Comparison of ENCODE assay signal across 8 cellular contexts in genomic region chr4:184100297-184100885, GRCh38.
DNase-seq lines count a peak whose midpoint lies in the region; ATAC-seq and TF ChIP-seq lines count a peak whose summit lies in the region.

No MANE protein-coding gene starts in this region.

- peak; percentile 48 for ATAC-seq in GM18502 (IDR thresholded peaks at IDR 0.05; ENCODE audit: poor library complexity, unreplicated experiment)
- peak; percentile 52 to 70 for ATAC-seq in activated T-cell treated with anti-CD3 and anti-CD28 coated beads, Interleukin-2, amount 50 U/mL, for 72 hours (replicated peaks in 1 of 2)
- ATAC-seq in WTC11 = no peak
- no peak for ATAC-seq in HG02571 (IDR thresholded peaks at IDR 0.05; ENCODE audit: unreplicated experiment)

- no peaks in the 10 kb centered on the region for H3K4me1 ChIP-seq in KMS-11 (ENCODE audit: low read depth, poor library complexity, severe bottlenecking)

- CTCF ChIA-PET in WTC11 (lab: Charles Lee) = no interaction called here

- no peaks in the 10 kb centered on the region for H3K36me3 ChIP-seq in KMS-11 (ENCODE audit: insufficient read depth)

- POLR2A ChIA-PET in WTC11 (lab: Charles Lee) = no interaction called here

- TF ChIP-seq CTCF in AG09309 (IDR thresholded peaks at IDR 0.05; ENCODE audit: control insufficient read depth, insufficient read depth, low read depth, low read length, missing control alignments) (peak; percentile 41), KMS-11 (conservative IDR thresholded peaks at IDR 0.05; ENCODE audit: low read depth, low read length) (peak; percentile 88), WTC11 (IDR thresholded peaks at IDR 0.05) (no peak)

- peak overlapping the region; percentile 5; the same call in 1 of the 2 replicates for H2AFZ ChIP-seq in KMS-11 (ENCODE audit: low read depth)

- H3K79me2 ChIP-seq in KMS-11 (ENCODE audit: insufficient read depth, low read depth) = no peaks in the 10 kb centered on the region

- H3K9ac ChIP-seq in KMS-11 = no peak overlapping the region

- H3K36me3 Mint-ChIP-seq in activated T-cell treated with anti-CD3 and anti-CD28 coated beads, Interleukin-2, amount 50 U/mL, for 72 hours (ENCODE audit: insufficient read depth in 2 of 2) = no peaks in the 10 kb centered on the region
- H3K36me3 Mint-ChIP-seq in WTC11 = no peaks in the 10 kb centered on the region

- no peaks in the 10 kb centered on the region for H3K27me3 ChIP-seq in KMS-11 (ENCODE audit: insufficient read depth, low read depth)

- H3K4me3 ChIP-seq in AG09309 (ENCODE audit: control insufficient read depth, low read depth, low read length) = no peak overlapping the region
- no peak overlapping the region for H3K4me3 ChIP-seq in KMS-11 (IDR thresholded peaks at IDR 0.05; ENCODE audit: insufficient read depth, low read depth, low read length)

- H3K4me1 Mint-ChIP-seq in activated T-cell treated with anti-CD3 and anti-CD28 coated beads, Interleukin-2, amount 50 U/mL, for 72 hours (ENCODE audit: low read depth) = peaks cover 6% of the 10 kb centered on the region
- H3K4me1 Mint-ChIP-seq in WTC11 = peaks cover 30% of the 10 kb centered on the region

- no peak overlapping the region for H3K27ac ChIP-seq in KMS-11

- H3K27ac Mint-ChIP-seq in activated T-cell treated with anti-CD3 and anti-CD28 coated beads, Interleukin-2, amount 50 U/mL, for 72 hours = no peak overlapping the region
- H3K27ac Mint-ChIP-seq in WTC11 = no peak overlapping the region

- peaks cover 9% of the 10 kb centered on the region for H3K27me3 Mint-ChIP-seq in activated T-cell treated with anti-CD3 and anti-CD28 coated beads, Interleukin-2, amount 50 U/mL, for 72 hours (ENCODE audit: low read depth)
- no peaks in the 10 kb centered on the region; the same call in 1 of the 2 replicates for H3K27me3 Mint-ChIP-seq in WTC11 (ENCODE audit: low read depth)

- H3K9me3 Mint-ChIP-seq in activated T-cell treated with anti-CD3 and anti-CD28 coated beads, Interleukin-2, amount 50 U/mL, for 72 hours = no peaks in the 10 kb centered on the region
- peaks cover 5% of the 10 kb centered on the region; the same call in 1 of the 2 replicates for H3K9me3 Mint-ChIP-seq in WTC11

- H3K4me2 ChIP-seq in KMS-11 = no peak overlapping the region

- no peak overlapping the region for H3K4me3 Mint-ChIP-seq in activated T-cell treated with anti-CD3 and anti-CD28 coated beads, Interleukin-2, amount 50 U/mL, for 72 hours
- H3K4me3 Mint-ChIP-seq in WTC11 = no peak overlapping the region

- H4K20me1 ChIP-seq in KMS-11 (ENCODE audit: insufficient read depth) = no peaks in the 10 kb centered on the region

- DNase-seq in AG09309 (ENCODE audit: low read depth) (no peak), islet precursor cell (peak; percentile 79), WTC11 (ENCODE audit: low spot score) (no peak)
- DNase-seq in activated T-cell treated with anti-CD3 and anti-CD28 coated beads, Interleukin-2, amount 50 U/mL, for 72 hours = peak; percentile 46 to 68
- peak in 2 of 3 experiments; percentile 15 to 41 for DNase-seq in stimulated activated CD4-positive, alpha-beta T cell treated with anti-CD3 and anti-CD28 coated beads, TNF-alpha, amount 100 ng/mL, for 24 hours (ENCODE audit: low read depth in 3 of 3)

TF ChIP-seq in WTC11, 78 proteins besides CTCF, POLR2A, EP300 and RAD21:
- TF ChIP-seq PRDM15 (CRISPR knock-in tag; IDR thresholded peaks at IDR 0.05) (no peak), CREM (CRISPR knock-in tag; IDR thresholded peaks at IDR 0.05) (no peak), ZNF423 (CRISPR knock-in tag; IDR thresholded peaks at IDR 0.05) (no peak), ERG (CRISPR knock-in tag; IDR thresholded peaks at IDR 0.05) (no peak), ZMAT4 (CRISPR knock-in tag; IDR thresholded peaks at IDR 0.05) (no peak), ZNF138 (CRISPR knock-in tag; conservative IDR thresholded peaks at IDR 0.05) (no peak), TP53 (CRISPR knock-in tag; IDR thresholded peaks at IDR 0.05) (no peak), FOXP4 (CRISPR knock-in tag; IDR thresholded peaks at IDR 0.05) (no peak), CDX4 (CRISPR knock-in tag; IDR thresholded peaks at IDR 0.05; ENCODE audit: borderline replicate concordance) (no peak), CREB1 (CRISPR knock-in tag; IDR thresholded peaks at IDR 0.05) (no peak), HMGA2 (CRISPR knock-in tag; IDR thresholded peaks at IDR 0.05) (no peak), GTF2I (CRISPR knock-in tag; conservative IDR thresholded peaks at IDR 0.05) (no peak)
- TF ChIP-seq, protein P1, sequence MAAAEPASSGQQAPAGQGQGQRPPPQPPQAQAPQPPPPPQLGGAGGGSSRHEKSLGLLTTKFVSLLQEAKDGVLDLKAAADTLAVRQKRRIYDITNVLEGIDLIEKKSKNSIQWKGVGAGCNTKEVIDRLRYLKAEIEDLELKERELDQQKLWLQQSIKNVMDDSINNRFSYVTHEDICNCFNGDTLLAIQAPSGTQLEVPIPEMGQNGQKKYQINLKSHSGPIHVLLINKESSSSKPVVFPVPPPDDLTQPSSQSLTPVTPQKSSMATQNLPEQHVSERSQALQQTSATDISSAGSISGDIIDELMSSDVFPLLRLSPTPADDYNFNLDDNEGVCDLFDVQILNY (CRISPR knock-in tag; IDR thresholded peaks at IDR 0.05) = no peak
TF ChIP-seq in WTC11: peak in this region for 0.

Comparison
In these comparisons a context has a peak if more than half of its experiments do, and no peak if none do; other contexts are left out.
1. DNase-seq: peak in activated T-cell treated with anti-CD3 and anti-CD28 coated beads, Interleukin-2, amount 50 U/mL, for 72 hours (2 of 2), islet precursor cell (single experiment) and stimulated activated CD4-positive, alpha-beta T cell treated with anti-CD3 and anti-CD28 coated beads, TNF-alpha, amount 100 ng/mL, for 24 hours (2 of 3); none in AG09309 (single experiment) and WTC11 (single experiment).
2. ATAC-seq: peak in GM18502 (single experiment) and activated T-cell treated with anti-CD3 and anti-CD28 coated beads, Interleukin-2, amount 50 U/mL, for 72 hours (2 of 2); none in WTC11 (single experiment) and HG02571 (single experiment).